In the genomic region with DNA sequence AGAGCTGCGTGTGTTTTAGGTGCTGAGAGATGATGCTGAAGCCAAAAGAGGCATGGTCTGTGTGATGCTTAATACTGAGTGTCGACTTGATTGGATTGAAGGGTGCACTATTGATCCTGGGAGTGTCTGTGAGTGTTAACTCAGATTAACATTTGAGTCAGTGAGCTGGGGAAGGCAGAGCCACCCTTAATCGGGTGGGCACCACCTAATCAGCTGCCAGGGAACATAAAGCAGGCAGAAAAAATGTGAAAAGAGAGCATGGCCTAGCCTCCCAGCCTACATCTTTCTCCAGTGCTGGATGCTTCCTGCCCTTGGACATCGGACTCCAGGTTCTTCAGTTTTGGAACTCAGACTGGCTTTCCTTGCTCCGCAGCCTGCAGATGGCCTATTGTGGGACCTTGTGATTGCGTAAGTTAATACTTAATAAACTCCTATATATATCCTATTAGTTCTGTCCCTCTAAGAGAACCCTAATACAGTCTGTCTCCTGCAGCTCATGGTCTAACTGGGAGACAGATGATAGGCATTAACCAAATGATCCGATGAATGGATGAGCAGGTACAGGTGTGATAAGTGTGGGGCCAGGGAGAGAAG, we compare ENCODE assay signal across 28 cellular contexts.
"Had no signal": no experiment of that assay in that cellular context is flagged by ENCODE, and none has a peak within 500 bp of the region (broad histone marks: within the 10 kb centered on the region; RNA-seq: fewer than 3 reads in every experiment).

No MANE protein-coding gene starts in this region.

- H3K9ac ChIP-seq: neural progenitor cell had no signal

- ATAC-seq: left colon, left lung, lower lobe of right lung, natural killer cell, sciatic nerve, upper lobe of right lung had no signal

- H3K9me3 ChIP-seq: left lung, lower lobe of right lung, neutrophil, ovary, right atrium auricular region, suprapubic skin, thoracic aorta, tibial artery, upper lobe of right lung had no signal

- H3K36me3 ChIP-seq: left lung, lower lobe of right lung, neural progenitor cell, neutrophil, ovary, right atrium auricular region, suprapubic skin, thoracic aorta, tibial artery, upper lobe of right lung had no signal

- FAIRE-seq: islet of Langerhans, kidney, urothelium cell line had no signal

- H3K4me1 ChIP-seq: left lung, lower lobe of right lung, neural progenitor cell, right atrium auricular region, tibial artery, upper lobe of right lung had no signal

- DNase-seq: hippocampal formation; kidney; left colon; left lung; lower lobe of right lung; mesendoderm; naive B cell; natural killer cell; nephron progenitor cell; occipital lobe; ovary; stimulated activated CD4-positive, alpha-beta T cell treated with anti-CD3 and anti-CD28 coated beads, Interleukin-12 subunit alpha, Interleukin-12 subunit beta, amount 100 ng/mL, for 4 hours; stimulated activated CD4-positive, alpha-beta T cell treated with anti-CD3 and anti-CD28 coated beads, Interleukin-15, amount 100 ng/mL, for 24 hours; stimulated activated CD4-positive, alpha-beta T cell treated with anti-CD3 and anti-CD28 coated beads, Interleukin-2, amount 100 ng/mL, for 24 hours; stimulated activated CD4-positive, alpha-beta T cell treated with anti-CD3 and anti-CD28 coated beads, Interleukin-4, amount 100 ng/mL, for 1 hour; stimulated activated naive CD4-positive, alpha-beta T cell; tibial artery; trophoblast cell; upper lobe of right lung had no signal

- H3K27me3 ChIP-seq: left lung, neural progenitor cell, neutrophil, ovary, right atrium auricular region, tibial artery, upper lobe of right lung had no signal

- H3K4me3 ChIP-seq: left lung, lower lobe of right lung, neural progenitor cell, ovary, right atrium auricular region, skin epidermis, suprapubic skin, thoracic aorta, tibial artery, upper lobe of right lung had no signal

- H3K4me2 ChIP-seq: neural progenitor cell had no signal

- H2AFZ ChIP-seq: neural progenitor cell had no signal

- H3K27ac ChIP-seq: left lung, lower lobe of right lung, neural progenitor cell, neutrophil, ovary, right atrium auricular region, skin epidermis, suprapubic skin, thoracic aorta, tibial artery, upper lobe of right lung had no signal
